Comparison of ENCODE assay signal across 17 cellular contexts in the genomic region with DNA sequence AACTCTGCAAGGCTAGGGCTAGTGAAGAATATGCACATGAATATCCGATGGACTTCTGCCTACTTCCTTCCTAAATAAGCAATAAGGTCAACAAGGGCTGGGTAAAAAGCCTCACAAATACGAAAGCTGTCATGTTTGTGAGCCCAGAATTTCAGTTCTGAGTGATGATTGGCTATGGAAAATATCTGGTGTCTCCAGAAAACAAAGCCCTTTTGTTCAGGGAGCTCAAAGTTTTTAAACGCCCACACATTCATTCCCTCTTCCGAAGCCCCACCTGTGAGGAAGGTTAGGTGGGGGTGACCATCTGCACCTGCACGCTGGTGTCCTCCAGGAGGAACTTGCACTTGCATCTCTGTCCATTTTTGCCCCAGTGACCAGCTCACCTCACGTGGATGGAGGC.
DNase-seq lines count a peak whose midpoint lies in the region; ATAC-seq, FAIRE-seq and TF ChIP-seq lines count a peak whose summit lies in the region.
"Had no signal": no experiment of that assay in that cellular context is flagged by ENCODE, and none has a peak within 500 bp of the region (broad histone marks: within the 10 kb centered on the region; RNA-seq: fewer than 3 reads in every experiment).

No MANE protein-coding gene starts in this region.

- H3K56ac ChIP-seq in H9 (ENCODE audit: insufficient read length, low read depth, low read length) (no peak overlapping the region), H1 (replicated peaks; ENCODE audit: insufficient read length, low read depth, low read length) (no peak overlapping the region)

- H3K36me3 Mint-ChIP-seq in H9 (ENCODE audit: insufficient read depth in 1 of 3, low read depth in 3 of 3), result peaks cover 4 to 16% (median 8%) of the 10 kb centered on the region in 3 experiments; a peak in 5 of 7 replicates

- BruUV-seq in PC-9 (replicated peaks; lab: Mats Ljungman, UMichigan), result no TSS peak

- TF ChIP-seq CTCF in H9 (conservative IDR thresholded peaks at IDR 0.05) (no peak), PC-9 (conservative IDR thresholded peaks at IDR 0.05) (no peak), H1 (IDR thresholded peaks at IDR 0.05; ENCODE audit: control extremely low read depth in 1 of 3, insufficient read depth in 1 of 3, low read depth in 1 of 3, low read length in 3 of 3) (no peak)

- TF ChIP-seq RAD21 in H1 (IDR thresholded peaks at IDR 0.05 in 1 of 2, conservative IDR thresholded peaks at IDR 0.05 in 1 of 2; ENCODE audit: low read depth in 2 of 2, low read length in 2 of 2), result no peak

- H4K91ac ChIP-seq in H9 (ENCODE audit: insufficient read length, low read depth, low read length) (no peak overlapping the region), H1 (replicated peaks; ENCODE audit: insufficient read length, low read length) (no peak overlapping the region), neuronal stem cell (ENCODE audit: low read depth, low read length, poor library complexity) (no peak overlapping the region)

- no peak overlapping the region for H3K4me3 ChIP-seq in PC-9
- H3K4me3 ChIP-seq in H1 (ENCODE audit: extremely low read depth in 1 of 4, insufficient read depth in 2 of 4, low read depth in 3 of 4, low read length in 4 of 4), result no peak overlapping the region
- no peak overlapping the region for H3K4me3 ChIP-seq in neuronal stem cell (ENCODE audit: low read length in 2 of 2)
- H3K4me3 ChIP-seq: BLaER1 treated with 17β-estradiol and CSF1 and Interleukin-3, amounts not matched to agents 10 nM and 100 nM; SJSA1 had no signal

- peak overlapping the region; percentile 31 to 71 (median 32); a peak in 4 of 7 replicates for H3K27ac Mint-ChIP-seq in H9
- H3K27ac Mint-ChIP-seq: CD8-positive, alpha-beta T cell had no signal

- H3K9me3 Mint-ChIP-seq in H9, result peaks cover 15 to 16% of the 10 kb centered on the region in 2 experiments

- no peak for ATAC-seq in GM18498 (IDR thresholded peaks at IDR 0.05; ENCODE audit: unreplicated experiment)
- ATAC-seq: CD8-positive, alpha-beta T cell had no signal

- H3K23ac ChIP-seq in H9 (ENCODE audit: insufficient read length, low read depth, low read length) (no peak overlapping the region), H1 (ENCODE audit: insufficient read length) (no peak overlapping the region), neuronal stem cell (ENCODE audit: low read depth, low read length, poor library complexity) (no peak overlapping the region)

- no CpG with 5 or more reads among the region's 6 CpGs for WGBS in H9 (ENCODE audit: extremely low coverage, insufficient read length, low lambda C conversion rate)
- WGBS in H1 (ENCODE audit: extremely low coverage in 1 of 2, insufficient coverage in 1 of 2, insufficient read length in 1 of 2, insufficient replicate concordance in 2 of 2, low coverage in 1 of 2, low lambda C conversion rate in 2 of 2, missing lambda C conversion rate in 1 of 2), 2 experiments, result 69% methylated on average over 6 of the region's 6 CpGs; no CpG with 5 or more reads in 1 of the 2 experiments
- WGBS in neuronal stem cell (ENCODE audit: extremely low coverage in 2 of 2, insufficient read length in 2 of 2, insufficient replicate concordance in 1 of 2), 2 donors, result no CpG with 5 or more reads among the region's 6 CpGs

- no peak for TF ChIP-seq EP300 in H1 (IDR thresholded peaks at IDR 0.05; ENCODE audit: borderline replicate concordance in 1 of 2, low read depth in 2 of 2, low read length in 2 of 2)

- peak overlapping the region in 1 of 2 experiments; percentile 2; a peak in 1 of 5 replicates for H3K4me3 Mint-ChIP-seq in H9
- H3K4me3 Mint-ChIP-seq: CD8-positive, alpha-beta T cell had no signal

- POLR2A ChIA-PET in PC-9 (lab: Charles Lee; ENCODE audit: unreplicated experiment) (no interaction called here), H1 (lab: Charles Lee; ENCODE audit: partially characterized antibody) (interaction anchor here (0.8 kb wide), 1 partner anchor 35 kb away, joined by 3 read pairs; no protein-coding TSS in a partner anchor)

- H3K27me3 ChIP-seq in H9 (ENCODE audit: insufficient read depth, low read length) (no peaks in the 10 kb centered on the region), PC-9 (ENCODE audit: insufficient read depth, low read depth) (no peaks in the 10 kb centered on the region), H1 (replicated peaks in 1 of 4; ENCODE audit: control insufficient read depth in 3 of 4, extremely low read depth in 1 of 4, insufficient read depth in 3 of 4, low read length in 3 of 4) (no peaks in the 10 kb centered on the region; a peak in 1 of 7 replicates), neuronal stem cell (ENCODE audit: control insufficient read depth in 3 of 3, insufficient read depth in 3 of 3, low read depth in 1 of 3, low read length in 3 of 3) (no peaks in the 10 kb centered on the region)
- H3K27me3 ChIP-seq: BLaER1 treated with 17β-estradiol and CSF1 and Interleukin-3, amounts not matched to agents 10 nM and 100 nM; SJSA1 had no signal

- H2BK12ac ChIP-seq in H9 (ENCODE audit: insufficient read length, low read depth, low read length) (no peak overlapping the region), H1 (ENCODE audit: low read depth, low read length) (no peak overlapping the region), neuronal stem cell (ENCODE audit: low read length) (no peak overlapping the region)

- DNase-seq in H9 (no peak), PC-9 (peak in 1 of 2 experiments; percentile 33), H1 (ENCODE audit: low read depth in 1 of 2, low spot score in 2 of 2) (no peak), neuronal stem cell (ENCODE audit: low spot score) (no peak), HTR-8/SVneo (ENCODE audit: insufficient read length, low spot score) (no peak), DMS79 (lab: John Stamatoyannopoulos, UW) (no peak)
- DNase-seq: CD8-positive, alpha-beta T cell; HCEC 1CT; NCI-H1436; NCI-H2029; NCI-H345; NCI-H524 treated with DMSO at 0.1 percent for 48 hours; SW 1271 had no signal

- TF ChIP-seq POLR2A in H1 (IDR thresholded peaks at IDR 0.05; ENCODE audit: control extremely low read depth in 1 of 2, low read depth in 2 of 2, low read length in 2 of 2), result no peak

- peaks cover 8% of the 10 kb centered on the region; the same call in 1 of the 2 replicates for H3K4me1 ChIP-seq in H9 (ENCODE audit: insufficient read depth, low read length)
- H3K4me1 ChIP-seq in PC-9 (replicated peaks; ENCODE audit: insufficient read depth), result peaks cover 10% of the 10 kb centered on the region
- peaks cover 0 to 7% (median 5%) of the 10 kb centered on the region in 4 experiments; a peak in 5 of 7 replicates for H3K4me1 ChIP-seq in H1 (replicated peaks in 1 of 4; ENCODE audit: control insufficient read depth in 3 of 4, insufficient read depth in 4 of 4, low read length in 3 of 4)
- H3K4me1 ChIP-seq in neuronal stem cell (ENCODE audit: control insufficient read depth in 2 of 2, insufficient read depth in 1 of 2, low read depth in 1 of 2, low read length in 2 of 2), result peaks cover 2 to 3% of the 10 kb centered on the region in 2 donors
- H3K4me1 ChIP-seq: SJSA1 had no signal

- H2BK20ac ChIP-seq in H9 (ENCODE audit: low read depth, low read length, poor library complexity, severe bottlenecking) (no peak overlapping the region), H1 (ENCODE audit: low read length) (no peak overlapping the region)

- peaks cover 15 to 17% of the 10 kb centered on the region in 2 experiments for H3K4me1 Mint-ChIP-seq in H9

- H3K27me3 Mint-ChIP-seq in H9 (ENCODE audit: low read depth), result no peaks in the 10 kb centered on the region

- no peak overlapping the region for H2AFZ ChIP-seq in H9 (ENCODE audit: low read length)
- no peak overlapping the region for H2AFZ ChIP-seq in PC-9
- no peak overlapping the region for H2AFZ ChIP-seq in H1 (ENCODE audit: low read length)
- H2AFZ ChIP-seq in neuronal stem cell (ENCODE audit: low read length), result no peak overlapping the region

- no peak overlapping the region for H3K4ac ChIP-seq in H9 (ENCODE audit: low read depth, low read length)
- H3K4ac ChIP-seq in H1 (replicated peaks; ENCODE audit: insufficient read length, low read depth, low read length), result no peak overlapping the region
- no peak overlapping the region for H3K4ac ChIP-seq in neuronal stem cell (ENCODE audit: low read length)

- H3T11ph ChIP-seq in H9 (ENCODE audit: low read length), result no peak overlapping the region

- H2AK5ac ChIP-seq in H9 (ENCODE audit: insufficient read length, low read length) (no peak overlapping the region), H1 (ENCODE audit: low read depth, low read length) (no peak overlapping the region), neuronal stem cell (ENCODE audit: low read depth, low read length) (no peak overlapping the region)

- peak overlapping the region; percentile 73; the same call in 1 of the 2 replicates for H3K14ac ChIP-seq in H9 (ENCODE audit: insufficient read depth, low read length)
- H3K14ac ChIP-seq in H1 (ENCODE audit: insufficient read length), result no peak overlapping the region
- no peak overlapping the region for H3K14ac ChIP-seq in neuronal stem cell (ENCODE audit: low read length)

- H2BK5ac ChIP-seq in H9 (ENCODE audit: insufficient read length, low read length) (no peak overlapping the region), H1 (ENCODE audit: low read depth, low read length) (no peak overlapping the region; the same call in 1 of the 2 replicates), neuronal stem cell (ENCODE audit: low read length) (no peak overlapping the region)

- H3K9me3 ChIP-seq in H9 (ENCODE audit: control insufficient read depth, low read depth, low read length), result no peaks in the 10 kb centered on the region
- H3K9me3 ChIP-seq in PC-9 (ENCODE audit: insufficient read depth, low read depth), result 0 out of 2 replicates have a peak, but pooled peaks cover 7% of the 10 kb centered on the region
- H3K9me3 ChIP-seq in H1 (ENCODE audit: insufficient read depth in 2 of 2, low read depth in 1 of 2, low read length in 1 of 2), result peaks cover 0 to 9% of the 10 kb centered on the region in 2 experiments; a peak in 1 of 4 replicates
- H3K9me3 ChIP-seq in neuronal stem cell (replicated peaks in 1 of 2; ENCODE audit: control insufficient read depth in 2 of 2, insufficient read depth in 1 of 2, low read depth in 1 of 2, low read length in 2 of 2), result peaks cover 2 to 5% of the 10 kb centered on the region in 2 donors

- H3F3A ChIP-seq in PC-9 (ENCODE audit: insufficient read depth, low read depth), result no peaks in the 10 kb centered on the region

- intact Hi-C loops in PC-9 (cut with micrococcal nuclease; ENCODE audit: unreplicated experiment), result no loop called here

- H3K4me2 ChIP-seq in H9 (ENCODE audit: insufficient read depth, insufficient read length, low read length) (peak overlapping the region; percentile 24), PC-9 (0 out of 2 replicates have a peak overlapping the region, but pooled peaks have one; percentile 1), H1 (ENCODE audit: insufficient read depth in 1 of 2, low read depth in 2 of 2, low read length in 2 of 2) (peak overlapping the region; percentile 0 to 53; a peak in 3 of 4 replicates), neuronal stem cell (ENCODE audit: insufficient read depth, low read length, poor library complexity, severe bottlenecking) (no peak overlapping the region)
- H3K4me2 ChIP-seq: KMS-11 had no signal

- H4K8ac ChIP-seq in H9 (replicated peaks; ENCODE audit: insufficient read length, low read depth, low read length) (no peak overlapping the region), H1 (ENCODE audit: extremely low read depth, insufficient read depth, low read length) (no peak overlapping the region), neuronal stem cell (ENCODE audit: low read depth, low read length) (no peak overlapping the region)

- H3K23me2 ChIP-seq in H9 (ENCODE audit: insufficient read length, low read depth, low read length, poor library complexity, severe bottlenecking) (no peaks in the 10 kb centered on the region), H1 (ENCODE audit: low read depth, low read length) (no peaks in the 10 kb centered on the region)

- no peaks in the 10 kb centered on the region for H3K9me2 ChIP-seq in PC-9 (ENCODE audit: insufficient read depth)

- H4K20me1 ChIP-seq in H9 (ENCODE audit: control insufficient read depth, insufficient read depth, insufficient read length), result no peaks in the 10 kb centered on the region
- H4K20me1 ChIP-seq in PC-9 (ENCODE audit: insufficient read depth), result no peaks in the 10 kb centered on the region
- no peaks in the 10 kb centered on the region for H4K20me1 ChIP-seq in H1 (replicated peaks in 1 of 2; ENCODE audit: control insufficient read depth in 1 of 2, insufficient read depth in 2 of 2, low read length in 2 of 2)
- H4K20me1 ChIP-seq: BLaER1 treated with 17β-estradiol and CSF1 and Interleukin-3, amounts not matched to agents 10 nM and 100 nM had no signal

- H3K79me1 ChIP-seq in H9 (ENCODE audit: insufficient read depth, low read depth, low read length, poor library complexity, severe bottlenecking) (no peaks in the 10 kb centered on the region), H1 (ENCODE audit: low read depth, low read length) (no peaks in the 10 kb centered on the region), neuronal stem cell (ENCODE audit: low read depth, low read length) (no peaks in the 10 kb centered on the region)

- H2BK120ac ChIP-seq in H9 (ENCODE audit: low read depth, low read length, poor library complexity, severe bottlenecking), result no peak overlapping the region
- no peak overlapping the region for H2BK120ac ChIP-seq in H1 (replicated peaks; ENCODE audit: low read depth, low read length)
- H2BK120ac ChIP-seq in neuronal stem cell (ENCODE audit: low read depth, low read length), result no peak overlapping the region

- no peaks in the 10 kb centered on the region for H3K36me3 ChIP-seq in PC-9 (ENCODE audit: low read depth)
- no peaks in the 10 kb centered on the region for H3K36me3 ChIP-seq in H1 (ENCODE audit: control insufficient read depth in 2 of 4, insufficient read depth in 4 of 4, low read length in 3 of 4)
- no peaks in the 10 kb centered on the region for H3K36me3 ChIP-seq in neuronal stem cell (replicated peaks in 1 of 2; ENCODE audit: control insufficient read depth in 2 of 2, insufficient read depth in 2 of 2, low read length in 2 of 2)
- H3K36me3 ChIP-seq: BLaER1 treated with 17β-estradiol and CSF1 and Interleukin-3, amounts not matched to agents 10 nM and 100 nM; SJSA1 had no signal

- H2BK15ac ChIP-seq in H9 (ENCODE audit: low read depth, low read length), result no peak overlapping the region
- H2BK15ac ChIP-seq in H1 (ENCODE audit: low read length), result no peak overlapping the region
- H2BK15ac ChIP-seq in neuronal stem cell (ENCODE audit: low read length), result no peak overlapping the region

- CTCF ChIA-PET in PC-9 (lab: Charles Lee) (no interaction called here), H1 (lab: Charles Lee; ENCODE audit: partially characterized antibody) (no interaction called here)

- H3K9ac ChIP-seq in H9 (ENCODE audit: extremely low read depth, insufficient read length, low read length) (no peak overlapping the region), H1 (replicated peaks in 1 of 4; ENCODE audit: extremely low read depth in 1 of 4, low read depth in 3 of 4, low read length in 3 of 4) (no peak overlapping the region), neuronal stem cell (ENCODE audit: low read depth, low read length, poor library complexity) (no peak overlapping the region)
- H3K9ac ChIP-seq: BLaER1 treated with 17β-estradiol and CSF1 and Interleukin-3, amounts not matched to agents 10 nM and 100 nM; KMS-11 had no signal

- no peak overlapping the region for H3K27ac ChIP-seq in H9 (ENCODE audit: insufficient read length, low read depth, low read length)
- H3K27ac ChIP-seq in PC-9, result no peak overlapping the region
- H3K27ac ChIP-seq in H1 (ENCODE audit: low read depth, low read length), result no peak overlapping the region
- H3K27ac ChIP-seq in neuronal stem cell (replicated peaks; ENCODE audit: low read length), result no peak overlapping the region
- H3K27ac ChIP-seq: BLaER1 treated with 17β-estradiol and CSF1 and Interleukin-3, amounts not matched to agents 10 nM and 100 nM; KMS-11; SJSA1 had no signal

- no peak overlapping the region for H4K5ac ChIP-seq in H9 (ENCODE audit: insufficient read length, low read depth, low read length)
- no peak overlapping the region for H4K5ac ChIP-seq in H1 (ENCODE audit: insufficient read length, low read depth, low read length)

- H3K18ac ChIP-seq in H9 (ENCODE audit: insufficient read length, low read depth, low read length) (no peak overlapping the region), H1 (ENCODE audit: extremely low read depth, low read length) (no peak overlapping the region), neuronal stem cell (ENCODE audit: low read length) (peak overlapping the region; percentile 72)

- FAIRE-seq in H1 (lab: Jason Lieb, UNC), result no peak
- no peak for FAIRE-seq in HTR-8/SVneo (lab: Jason Lieb, UNC)

- no peaks in the 10 kb centered on the region for H3K79me2 ChIP-seq in H9 (ENCODE audit: insufficient read depth, low read length)
- no peaks in the 10 kb centered on the region for H3K79me2 ChIP-seq in PC-9 (ENCODE audit: low read depth)
- H3K79me2 ChIP-seq in H1 (ENCODE audit: control insufficient read depth in 1 of 2, insufficient read depth in 2 of 2, low read length in 2 of 2), result no peaks in the 10 kb centered on the region
